In the genomic region with DNA sequence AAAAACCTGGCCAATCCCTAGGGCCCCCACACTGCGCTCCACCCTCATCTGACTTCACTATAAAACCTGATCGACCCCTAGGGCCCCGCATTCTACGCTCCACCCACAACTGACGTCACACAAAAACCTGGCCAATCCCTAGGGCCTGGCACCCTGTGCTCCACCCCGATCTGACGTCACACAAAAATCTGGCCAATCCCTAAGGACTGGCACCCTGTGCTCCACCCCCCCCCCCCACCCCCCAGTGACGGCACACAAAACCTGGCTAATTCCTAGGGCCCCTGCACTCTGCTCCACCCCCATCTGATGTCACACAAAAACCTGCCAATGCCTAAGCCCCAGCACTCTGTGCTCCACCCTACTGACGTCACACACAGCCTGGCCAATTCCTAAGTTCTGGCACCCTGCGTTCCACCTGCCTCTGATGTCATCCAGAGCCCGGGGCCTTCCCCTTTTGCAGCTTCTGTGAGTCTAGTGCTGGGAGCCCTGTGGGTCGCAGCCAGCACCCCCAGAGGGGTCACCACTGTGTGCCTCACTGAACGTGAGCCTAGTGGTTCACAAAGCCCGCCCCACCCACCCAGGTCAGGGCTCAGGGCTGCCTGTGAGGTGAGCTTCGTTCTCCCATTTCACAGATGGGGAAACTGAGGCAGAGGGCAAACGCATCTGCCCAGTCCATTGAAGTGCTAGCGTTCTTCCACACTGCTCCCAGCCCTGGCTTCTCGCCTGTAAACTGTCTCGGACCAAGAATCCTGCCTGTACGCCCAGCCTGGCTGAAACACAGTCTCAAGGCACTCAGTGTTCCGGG, we compare ENCODE assay signal across 11 cellular contexts. TPM values are rescaled to one million over a fixed set of nuclear protein-coding genes. Genes with fewer than 3 reads are reported as not detected.
A peak's percentile ranks its signal among the peaks of the same experiment; 100 is the strongest.
DNase-seq lines count a peak whose midpoint lies in the region; TF ChIP-seq lines count a peak whose summit lies in the region.
"Had no signal": no experiment of that assay in that cellular context is flagged by ENCODE, and none has a peak within 500 bp of the region (broad histone marks: within the 10 kb centered on the region; RNA-seq: fewer than 3 reads in every experiment).

No MANE protein-coding gene starts in this region.

- H3F3A ChIP-seq in SK-N-SH (replicated peaks; ENCODE audit: insufficient read depth) = peaks cover 12% of the 10 kb centered on the region

- peaks cover 0 to 4% of the 10 kb centered on the region in 2 experiments; a peak in 2 of 4 replicates for H3K4me1 ChIP-seq in SK-N-SH (ENCODE audit: control insufficient read depth in 1 of 2, insufficient read depth in 2 of 2, low read depth in 1 of 2, low read length in 1 of 2)

- CTCF ChIA-PET in SK-N-SH (lab: Yijun Ruan, JAX) = interaction anchor here (1.0 to 5.9 kb wide), 4 partner anchors 8 to 226 kb away, joined by 3 to 62 read pairs (median 8); no protein-coding TSS in a partner anchor

- no peak overlapping the region for H3K9ac ChIP-seq in SK-N-SH

- H3K27ac ChIP-seq in SK-N-SH (ENCODE audit: low read depth in 2 of 2, low read length in 1 of 2) = no peak overlapping the region
- H3K27ac ChIP-seq: C4-2B, esophagus muscularis mucosa, SK-N-MC had no signal

- no peaks in the 10 kb centered on the region for H3K9me3 ChIP-seq in SK-N-SH
- H3K9me3 ChIP-seq: esophagus muscularis mucosa had no signal

- POLR2A ChIA-PET in SK-N-SH (lab: Yijun Ruan, JAX) = no interaction called here

- DNase-seq in SIG-M5 treated with dmso at 0.1 percent for 504 hours (lab: John Stamatoyannopoulos, UW; ENCODE audit: unreplicated experiment) (peak; percentile 33), SIG-M5 (lab: John Stamatoyannopoulos, UW) (no peak), SK-N-SH (peak; percentile 78), islet precursor cell (peak; percentile 71), GM19240 (ENCODE audit: insufficient read length, low spot score) (no peak), amniotic stem cell (lab: John Stamatoyannopoulos, UW) (no peak), globus pallidus (ENCODE audit: low spot score) (no peak)
- peak; percentile 42 for DNase-seq in Jurkat, Clone E6-1 (ENCODE audit: low read depth, low spot score)

- peaks cover 75% of the 10 kb centered on the region for H3K27me3 ChIP-seq in SK-N-SH (ENCODE audit: insufficient read depth)

- TF ChIP-seq RAD21 in SK-N-SH (IDR thresholded peaks at IDR 0.05; ENCODE audit: low read length) = no peak

- no peak overlapping the region for H3K4me3 ChIP-seq in Jurkat, Clone E6-1 (ENCODE audit: low read length)
- no peak overlapping the region for H3K4me3 ChIP-seq in SK-N-SH (ENCODE audit: low read depth in 2 of 2, low read length in 1 of 2)
- H3K4me3 ChIP-seq: esophagus muscularis mucosa, SK-N-MC had no signal

- H3K4me2 ChIP-seq in SK-N-SH = no peak overlapping the region

- 25% methylated on average over 21 of the region's 21 CpGs for WGBS in SK-N-SH (ENCODE audit: low lambda C conversion rate)

- H4K20me1 ChIP-seq in SK-N-SH (ENCODE audit: insufficient read depth) = no peaks in the 10 kb centered on the region

- no peaks in the 10 kb centered on the region for H3K9me2 ChIP-seq in SK-N-SH

- TF ChIP-seq EP300 in SK-N-SH (IDR thresholded peaks at IDR 0.05; ENCODE audit: borderline replicate concordance in 1 of 2, low read depth in 1 of 2, low read length in 1 of 2) = no peak

- no peak for TF ChIP-seq CTCF in SK-N-SH (IDR thresholded peaks at IDR 0.05)

- no peaks in the 10 kb centered on the region for H3K36me3 ChIP-seq in SK-N-SH (replicated peaks in 1 of 2; ENCODE audit: control insufficient read depth in 1 of 2, insufficient read depth in 2 of 2, low read length in 1 of 2)
- H3K36me3 ChIP-seq: esophagus muscularis mucosa had no signal

- H2AFZ ChIP-seq in SK-N-SH (ENCODE audit: low read depth) = no peak overlapping the region

- no peaks in the 10 kb centered on the region for H3K79me2 ChIP-seq in SK-N-SH (ENCODE audit: insufficient read depth)

TF ChIP-seq in SK-N-SH, 30 proteins besides CTCF, POLR2A, EP300 and RAD21:
- TF ChIP-seq TEAD4 (IDR thresholded peaks at IDR 0.05; ENCODE audit: borderline replicate concordance, insufficient read depth) (no peak), CHD2 (IDR thresholded peaks at IDR 0.05; ENCODE audit: low read length, partially characterized antibody) (no peak), ELF1 (IDR thresholded peaks at IDR 0.05) (no peak), RFX5 (IDR thresholded peaks at IDR 0.05; ENCODE audit: low read length) (no peak), NRF1 (IDR thresholded peaks at IDR 0.05; ENCODE audit: low read depth, low read length) (no peak), EZH2phosphoT487 (IDR thresholded peaks at IDR 0.05; ENCODE audit: borderline replicate concordance, low read depth) (no peak), POLR2AphosphoS5 (IDR thresholded peaks at IDR 0.05; ENCODE audit: low read depth, low read length) (no peak), FOSL2 (IDR thresholded peaks at IDR 0.05; ENCODE audit: borderline replicate concordance, low read depth) (no peak), SIN3A (IDR thresholded peaks at IDR 0.05; ENCODE audit: borderline replicate concordance, low read depth, low read length) (no peak), FOXJ3 (CRISPR knock-in tag; IDR thresholded peaks at IDR 0.05) (no peak)
- TF ChIP-seq, protein P1, sequence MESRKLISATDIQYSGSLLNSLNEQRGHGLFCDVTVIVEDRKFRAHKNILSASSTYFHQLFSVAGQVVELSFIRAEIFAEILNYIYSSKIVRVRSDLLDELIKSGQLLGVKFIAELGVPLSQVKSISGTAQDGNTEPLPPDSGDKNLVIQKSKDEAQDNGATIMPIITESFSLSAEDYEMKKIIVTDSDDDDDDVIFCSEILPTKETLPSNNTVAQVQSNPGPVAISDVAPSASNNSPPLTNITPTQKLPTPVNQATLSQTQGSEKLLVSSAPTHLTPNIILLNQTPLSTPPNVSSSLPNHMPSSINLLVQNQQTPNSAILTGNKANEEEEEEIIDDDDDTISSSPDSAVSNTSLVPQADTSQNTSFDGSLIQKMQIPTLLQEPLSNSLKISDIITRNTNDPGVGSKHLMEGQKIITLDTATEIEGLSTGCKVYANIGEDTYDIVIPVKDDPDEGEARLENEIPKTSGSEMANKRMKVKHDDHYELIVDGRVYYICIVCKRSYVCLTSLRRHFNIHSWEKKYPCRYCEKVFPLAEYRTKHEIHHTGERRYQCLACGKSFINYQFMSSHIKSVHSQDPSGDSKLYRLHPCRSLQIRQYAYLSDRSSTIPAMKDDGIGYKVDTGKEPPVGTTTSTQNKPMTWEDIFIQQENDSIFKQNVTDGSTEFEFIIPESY (IDR thresholded peaks at IDR 0.05; ENCODE audit: borderline replicate concordance, low read depth) = no peak
- TF ChIP-seq, protein P2, sequence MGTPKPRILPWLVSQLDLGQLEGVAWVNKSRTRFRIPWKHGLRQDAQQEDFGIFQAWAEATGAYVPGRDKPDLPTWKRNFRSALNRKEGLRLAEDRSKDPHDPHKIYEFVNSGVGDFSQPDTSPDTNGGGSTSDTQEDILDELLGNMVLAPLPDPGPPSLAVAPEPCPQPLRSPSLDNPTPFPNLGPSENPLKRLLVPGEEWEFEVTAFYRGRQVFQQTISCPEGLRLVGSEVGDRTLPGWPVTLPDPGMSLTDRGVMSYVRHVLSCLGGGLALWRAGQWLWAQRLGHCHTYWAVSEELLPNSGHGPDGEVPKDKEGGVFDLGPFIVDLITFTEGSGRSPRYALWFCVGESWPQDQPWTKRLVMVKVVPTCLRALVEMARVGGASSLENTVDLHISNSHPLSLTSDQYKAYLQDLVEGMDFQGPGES (IDR thresholded peaks at IDR 0.05; ENCODE audit: low read depth, low read length) = no peak
TF ChIP-seq in SK-N-SH: peak in this region for 0.

RNA-seq across cellular contexts. Expression of a gene that starts 40.6 kb away (rescaled TPM):
- 22.2 TPM for polyA plus RNA-seq in Jurkat, Clone E6-1 (2012; ENCODE audit: insufficient read depth, insufficient read length)
- 38.8 and 41.2 TPM in 2 replicates for polyA plus RNA-seq in SK-N-SH (2012; rRNA removed)
- polyA plus RNA-seq in SK-N-SH (2012; cell fraction: cytosol; rRNA removed) = 6.9 and 10.4 TPM in 2 replicates
- 329 and 401 TPM in 2 replicates for polyA plus RNA-seq in SK-N-SH (2012; cell fraction: nucleus; rRNA removed)

Comparison
In these comparisons a context has a peak if more than half of its experiments do, and no peak if none do; other contexts are left out.
1. DNase-seq: peak in SIG-M5 treated with dmso at 0.1 percent for 504 hours (single experiment), Jurkat, Clone E6-1 (single experiment), SK-N-SH (single experiment) and islet precursor cell (single experiment); none in SIG-M5 (single experiment), GM19240 (single experiment), amniotic stem cell (single experiment) and globus pallidus (single experiment).